2 cellular contexts compared by ENCODE assay signal in genomic region chr12:111624540-111624939, GRCh38.
TF ChIP-seq lines count a peak whose summit lies in the region.

No MANE protein-coding gene starts in this region.

TF ChIP-seq in IMR-90, 13 proteins besides CTCF, POLR2A, EP300 and RAD21:
- TF ChIP-seq RCOR1 (IDR thresholded peaks at IDR 0.05; ENCODE audit: insufficient replicate concordance, low read length) (no peak), MAFK (IDR thresholded peaks at IDR 0.05; ENCODE audit: low read depth, low read length) (no peak), CEBPB (IDR thresholded peaks at IDR 0.05; ENCODE audit: low read depth, low read length) (no peak), USF2 (IDR thresholded peaks at IDR 0.05; ENCODE audit: low read depth, low read length) (no peak), BHLHE40 (IDR thresholded peaks at IDR 0.05; ENCODE audit: low read depth, low read length) (no peak), MXI1 (IDR thresholded peaks at IDR 0.05; ENCODE audit: borderline replicate concordance, low read depth, low read length) (no peak), MAZ (IDR thresholded peaks at IDR 0.05; ENCODE audit: borderline replicate concordance, low read depth, low read length) (no peak), SMC3 (IDR thresholded peaks at IDR 0.05; ENCODE audit: low read depth, low read length) (no peak), RFX5 (IDR thresholded peaks at IDR 0.05; ENCODE audit: low read depth, low read length) (no peak), NFE2L2 (IDR thresholded peaks at IDR 0.05; ENCODE audit: low read depth, low read length) (no peak), CHD1 (IDR thresholded peaks at IDR 0.05; ENCODE audit: low read depth, low read length) (no peak), FOS (IDR thresholded peaks at IDR 0.05; ENCODE audit: low read depth, low read length) (no peak), ELK1 (IDR thresholded peaks at IDR 0.05; ENCODE audit: borderline replicate concordance, low read depth, low read length) (no peak)

TF ChIP-seq in H1, 55 proteins besides CTCF, POLR2A, EP300 and RAD21:
- peak; percentile 42; the same call in 1 of the 2 replicates for TF ChIP-seq MAX (IDR thresholded peaks at IDR 0.05)
- TF ChIP-seq SAP30 (IDR thresholded peaks at IDR 0.05; ENCODE audit: insufficient read depth, insufficient replicate concordance, low read length), result no peak
- TF ChIP-seq KDM5A (IDR thresholded peaks at IDR 0.05; ENCODE audit: low read length), result no peak
- TF ChIP-seq E2F6 (IDR thresholded peaks at IDR 0.05), result peak; percentile 74
- no peak for TF ChIP-seq GTF2F1 (IDR thresholded peaks at IDR 0.05; ENCODE audit: borderline replicate concordance, low read depth, low read length)
